Comparison of ENCODE assay signal across 1 cellular context in the genomic region with DNA sequence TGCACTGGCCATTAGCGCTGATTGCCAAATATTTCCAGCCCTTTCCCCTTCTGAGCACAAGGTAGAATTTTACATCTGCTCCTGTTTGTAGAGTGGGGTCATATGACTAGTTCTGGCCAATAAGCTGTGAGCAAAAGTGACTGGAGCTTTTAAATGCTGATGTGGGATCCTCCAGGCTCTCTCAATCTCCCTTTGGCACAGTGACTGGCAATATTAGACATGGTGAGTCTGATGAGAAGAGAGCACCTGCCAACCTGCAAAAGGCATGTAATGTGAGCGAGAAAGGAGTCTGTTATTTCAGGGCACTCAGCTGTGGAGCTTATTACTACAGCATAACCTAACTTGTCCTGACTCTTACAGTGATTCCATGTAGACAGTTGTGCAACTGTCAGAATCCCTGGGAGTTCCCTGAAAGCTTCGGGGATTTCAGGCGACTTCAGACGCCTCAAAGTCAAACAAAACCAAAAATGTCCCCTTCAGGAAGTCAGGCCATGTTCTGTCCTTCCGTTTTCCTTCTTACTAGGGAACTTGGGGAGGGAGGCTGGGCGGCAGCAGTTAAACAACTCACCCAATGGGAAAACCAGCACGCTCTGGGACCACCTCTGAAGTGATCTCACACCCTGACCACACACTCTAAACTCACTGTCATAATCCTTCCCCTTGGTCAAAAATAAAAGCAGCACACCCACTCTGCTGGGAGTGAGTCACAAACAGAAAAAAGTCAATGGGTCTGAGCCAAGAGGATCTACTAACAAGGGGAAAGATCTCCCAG.
TF ChIP-seq lines count a peak whose summit lies in the region.

No MANE protein-coding gene starts in this region.

TF ChIP-seq in K562, 482 proteins besides CTCF, POLR2A, EP300 and RAD21 (continued from another document and continues in another):
- TF ChIP-seq, protein P1, sequence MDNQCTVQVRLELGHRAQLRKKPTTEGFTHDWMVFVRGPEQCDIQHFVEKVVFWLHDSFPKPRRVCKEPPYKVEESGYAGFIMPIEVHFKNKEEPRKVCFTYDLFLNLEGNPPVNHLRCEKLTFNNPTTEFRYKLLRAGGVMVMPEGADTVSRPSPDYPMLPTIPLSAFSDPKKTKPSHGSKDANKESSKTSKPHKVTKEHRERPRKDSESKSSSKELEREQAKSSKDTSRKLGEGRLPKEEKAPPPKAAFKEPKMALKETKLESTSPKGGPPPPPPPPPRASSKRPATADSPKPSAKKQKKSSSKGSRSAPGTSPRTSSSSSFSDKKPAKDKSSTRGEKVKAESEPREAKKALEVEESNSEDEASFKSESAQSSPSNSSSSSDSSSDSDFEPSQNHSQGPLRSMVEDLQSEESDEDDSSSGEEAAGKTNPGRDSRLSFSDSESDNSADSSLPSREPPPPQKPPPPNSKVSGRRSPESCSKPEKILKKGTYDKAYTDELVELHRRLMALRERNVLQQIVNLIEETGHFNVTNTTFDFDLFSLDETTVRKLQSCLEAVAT (IDR thresholded peaks at IDR 0.05), result no peak
- TF ChIP-seq TRIM24 (IDR thresholded peaks at IDR 0.05) (peak in 1 of 2 experiments; percentile 59; a peak in 1 of 4 replicates), LEF1 (IDR thresholded peaks at IDR 0.05) (peak; percentile 60; the same call in 1 of the 2 replicates), SMARCA4 (IDR thresholded peaks at IDR 0.05) (peak; percentile 87), BCLAF1 (IDR thresholded peaks at IDR 0.05; ENCODE audit: borderline replicate concordance in 1 of 2, control insufficient read depth in 1 of 2, low read depth in 2 of 2, low read length in 1 of 2) (no peak), ZNF551 (CRISPR knock-in tag; IDR thresholded peaks at IDR 0.05) (no peak), ZBTB12 (CRISPR knock-in tag; IDR thresholded peaks at IDR 0.05) (0 out of 2 replicates have a peak, but pooled peaks have one; percentile 30), ETV1 (tag; conservative IDR thresholded peaks at IDR 0.05; ENCODE audit: low read depth) (no peak; the same call in 1 of the 2 replicates), ZBTB11 (CRISPR knock-in tag; IDR thresholded peaks at IDR 0.05) (peak in 1 of 3 experiments; percentile 67; a peak in 2 of 6 replicates), RFX1 (IDR thresholded peaks at IDR 0.05) (no peak), PCBP1 (IDR thresholded peaks at IDR 0.05; ENCODE audit: low read depth, low read length, poor library complexity, severe bottlenecking) (no peak), STAT5B (CRISPR knock-in tag; IDR thresholded peaks at IDR 0.05) (no peak), ILF3 (IDR thresholded peaks at IDR 0.05; ENCODE audit: borderline replicate concordance) (no peak), ATF2 (CRISPR knock-in tag; IDR thresholded peaks at IDR 0.05) (no peak), ZNF12 (CRISPR knock-in tag; IDR thresholded peaks at IDR 0.05) (peak; percentile 98), CAMTA2 (CRISPR knock-in tag; conservative IDR thresholded peaks at IDR 0.05) (no peak), GATAD2A (IDR thresholded peaks at IDR 0.05) (no peak), ZNF444 (CRISPR knock-in tag; IDR thresholded peaks at IDR 0.05) (0 out of 2 replicates have a peak, but pooled peaks have one; percentile 22), SIN3A (IDR thresholded peaks at IDR 0.05; ENCODE audit: borderline replicate concordance in 2 of 2, control insufficient read depth in 1 of 2, low read depth in 2 of 2, low read length in 2 of 2) (no peak), TBL1XR1 (IDR thresholded peaks at IDR 0.05; ENCODE audit: low read length in 2 of 2) (peak in 1 of 2 experiments; percentile 30; a peak in 1 of 4 replicates), NFE2L1 (tag; IDR thresholded peaks at IDR 0.05; ENCODE audit: borderline replicate concordance, low read depth) (no peak), NRF1 (conservative IDR thresholded peaks at IDR 0.05 in 1 of 2, IDR thresholded peaks at IDR 0.05 in 1 of 2) (peak; percentile 44; a peak in 2 of 4 replicates)
- TF ChIP-seq, protein P2, sequence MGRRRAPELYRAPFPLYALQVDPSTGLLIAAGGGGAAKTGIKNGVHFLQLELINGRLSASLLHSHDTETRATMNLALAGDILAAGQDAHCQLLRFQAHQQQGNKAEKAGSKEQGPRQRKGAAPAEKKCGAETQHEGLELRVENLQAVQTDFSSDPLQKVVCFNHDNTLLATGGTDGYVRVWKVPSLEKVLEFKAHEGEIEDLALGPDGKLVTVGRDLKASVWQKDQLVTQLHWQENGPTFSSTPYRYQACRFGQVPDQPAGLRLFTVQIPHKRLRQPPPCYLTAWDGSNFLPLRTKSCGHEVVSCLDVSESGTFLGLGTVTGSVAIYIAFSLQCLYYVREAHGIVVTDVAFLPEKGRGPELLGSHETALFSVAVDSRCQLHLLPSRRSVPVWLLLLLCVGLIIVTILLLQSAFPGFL (CRISPR knock-in tag; IDR thresholded peaks at IDR 0.05), result no peak
- TF ChIP-seq, protein P3, sequence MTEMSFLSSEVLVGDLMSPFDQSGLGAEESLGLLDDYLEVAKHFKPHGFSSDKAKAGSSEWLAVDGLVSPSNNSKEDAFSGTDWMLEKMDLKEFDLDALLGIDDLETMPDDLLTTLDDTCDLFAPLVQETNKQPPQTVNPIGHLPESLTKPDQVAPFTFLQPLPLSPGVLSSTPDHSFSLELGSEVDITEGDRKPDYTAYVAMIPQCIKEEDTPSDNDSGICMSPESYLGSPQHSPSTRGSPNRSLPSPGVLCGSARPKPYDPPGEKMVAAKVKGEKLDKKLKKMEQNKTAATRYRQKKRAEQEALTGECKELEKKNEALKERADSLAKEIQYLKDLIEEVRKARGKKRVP (CRISPR knock-in tag; IDR thresholded peaks at IDR 0.05), result 0 out of 2 replicates have a peak, but pooled peaks have one; percentile 12
- TF ChIP-seq, protein P4, sequence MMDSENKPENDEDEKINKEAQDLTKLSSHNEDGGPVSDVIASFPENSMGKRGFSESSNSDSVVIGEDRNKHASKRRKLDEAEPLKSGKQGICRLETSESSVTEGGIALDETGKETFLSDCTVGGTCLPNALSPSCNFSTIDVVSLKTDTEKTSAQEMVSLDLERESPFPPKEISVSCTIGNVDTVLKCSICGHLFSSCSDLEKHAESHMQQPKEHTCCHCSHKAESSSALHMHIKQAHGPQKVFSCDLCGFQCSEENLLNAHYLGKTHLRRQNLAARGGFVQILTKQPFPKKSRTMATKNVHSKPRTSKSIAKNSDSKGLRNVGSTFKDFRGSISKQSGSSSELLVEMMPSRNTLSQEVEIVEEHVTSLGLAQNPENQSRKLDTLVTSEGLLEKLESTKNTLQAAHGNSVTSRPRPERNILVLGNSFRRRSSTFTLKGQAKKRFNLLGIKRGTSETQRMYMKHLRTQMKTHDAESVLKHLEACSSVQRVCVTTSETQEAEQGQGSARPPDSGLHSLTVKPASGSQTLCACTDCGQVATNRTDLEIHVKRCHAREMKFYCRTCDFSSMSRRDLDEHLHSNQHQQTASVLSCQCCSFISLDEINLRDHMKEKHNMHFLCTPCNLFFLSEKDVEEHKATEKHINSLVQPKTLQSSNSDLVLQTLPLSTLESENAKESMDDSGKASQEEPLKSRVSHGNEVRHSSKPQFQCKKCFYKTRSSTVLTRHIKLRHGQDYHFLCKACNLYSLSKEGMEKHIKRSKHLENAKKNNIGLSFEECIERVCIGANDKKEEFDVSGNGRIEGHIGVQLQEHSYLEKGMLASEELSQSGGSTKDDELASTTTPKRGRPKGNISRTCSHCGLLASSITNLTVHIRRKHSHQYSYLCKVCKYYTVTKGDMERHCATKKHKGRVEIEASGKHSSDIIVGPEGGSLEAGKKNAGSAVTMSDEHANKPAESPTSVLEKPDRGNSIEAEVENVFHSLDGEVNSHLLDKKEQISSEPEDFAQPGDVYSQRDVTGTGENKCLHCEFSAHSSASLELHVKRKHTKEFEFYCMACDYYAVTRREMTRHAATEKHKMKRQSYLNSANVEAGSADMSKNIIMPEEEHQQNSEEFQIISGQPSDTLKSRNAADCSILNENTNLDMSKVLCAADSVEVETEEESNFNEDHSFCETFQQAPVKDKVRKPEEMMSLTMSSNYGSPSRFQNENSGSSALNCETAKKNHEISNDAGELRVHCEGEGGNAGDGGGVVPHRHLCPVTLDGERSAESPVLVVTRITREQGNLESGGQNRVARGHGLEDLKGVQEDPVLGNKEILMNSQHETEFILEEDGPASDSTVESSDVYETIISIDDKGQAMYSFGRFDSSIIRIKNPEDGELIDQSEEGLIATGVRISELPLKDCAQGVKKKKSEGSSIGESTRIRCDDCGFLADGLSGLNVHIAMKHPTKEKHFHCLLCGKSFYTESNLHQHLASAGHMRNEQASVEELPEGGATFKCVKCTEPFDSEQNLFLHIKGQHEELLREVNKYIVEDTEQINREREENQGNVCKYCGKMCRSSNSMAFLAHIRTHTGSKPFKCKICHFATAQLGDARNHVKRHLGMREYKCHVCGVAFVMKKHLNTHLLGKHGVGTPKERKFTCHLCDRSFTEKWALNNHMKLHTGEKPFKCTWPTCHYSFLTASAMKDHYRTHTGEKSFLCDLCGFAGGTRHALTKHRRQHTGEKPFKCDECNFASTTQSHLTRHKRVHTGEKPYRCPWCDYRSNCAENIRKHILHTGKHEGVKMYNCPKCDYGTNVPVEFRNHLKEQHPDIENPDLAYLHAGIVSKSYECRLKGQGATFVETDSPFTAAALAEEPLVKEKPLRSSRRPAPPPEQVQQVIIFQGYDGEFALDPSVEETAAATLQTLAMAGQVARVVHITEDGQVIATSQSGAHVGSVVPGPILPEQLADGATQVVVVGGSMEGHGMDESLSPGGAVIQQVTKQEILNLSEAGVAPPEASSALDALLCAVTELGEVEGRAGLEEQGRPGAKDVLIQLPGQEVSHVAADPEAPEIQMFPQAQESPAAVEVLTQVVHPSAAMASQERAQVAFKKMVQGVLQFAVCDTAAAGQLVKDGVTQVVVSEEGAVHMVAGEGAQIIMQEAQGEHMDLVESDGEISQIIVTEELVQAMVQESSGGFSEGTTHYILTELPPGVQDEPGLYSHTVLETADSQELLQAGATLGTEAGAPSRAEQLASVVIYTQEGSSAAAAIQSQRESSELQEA (IDR thresholded peaks at IDR 0.05; ENCODE audit: low read depth), result no peak
- TF ChIP-seq, protein P5, sequence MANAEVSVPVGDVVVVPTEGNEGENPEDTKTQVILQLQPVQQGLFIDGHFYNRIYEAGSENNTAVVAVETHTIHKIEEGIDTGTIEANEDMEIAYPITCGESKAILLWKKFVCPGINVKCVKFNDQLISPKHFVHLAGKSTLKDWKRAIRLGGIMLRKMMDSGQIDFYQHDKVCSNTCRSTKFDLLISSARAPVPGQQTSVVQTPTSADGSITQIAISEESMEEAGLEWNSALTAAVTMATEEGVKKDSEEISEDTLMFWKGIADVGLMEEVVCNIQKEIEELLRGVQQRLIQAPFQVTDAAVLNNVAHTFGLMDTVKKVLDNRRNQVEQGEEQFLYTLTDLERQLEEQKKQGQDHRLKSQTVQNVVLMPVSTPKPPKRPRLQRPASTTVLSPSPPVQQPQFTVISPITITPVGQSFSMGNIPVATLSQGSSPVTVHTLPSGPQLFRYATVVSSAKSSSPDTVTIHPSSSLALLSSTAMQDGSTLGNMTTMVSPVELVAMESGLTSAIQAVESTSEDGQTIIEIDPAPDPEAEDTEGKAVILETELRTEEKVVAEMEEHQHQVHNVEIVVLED (CRISPR knock-in tag; IDR thresholded peaks at IDR 0.05), result 0 out of 2 replicates have a peak, but pooled peaks have one; percentile 11
